Comparison of ENCODE assay signal across 17 cellular contexts in the genomic region with DNA sequence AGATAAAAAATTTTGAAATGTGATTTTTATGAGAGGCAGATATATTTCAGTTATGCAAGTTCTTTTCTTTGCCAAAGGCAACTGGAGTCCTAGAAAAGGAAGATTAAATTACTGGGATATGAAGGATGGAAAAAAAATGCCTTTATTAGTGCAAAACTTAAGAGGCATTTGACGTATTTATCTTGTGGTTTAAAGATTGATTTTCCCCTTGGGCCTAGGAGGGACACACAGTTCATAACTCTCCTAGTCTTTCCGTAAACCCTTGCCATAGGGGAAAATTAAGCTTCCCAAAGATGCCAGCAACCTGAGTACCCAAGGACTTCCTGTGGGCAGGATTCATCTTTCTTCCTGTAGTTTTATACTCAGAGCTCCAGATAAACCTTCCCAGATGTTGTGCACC. TPM values are rescaled to one million over a fixed set of nuclear protein-coding genes. Genes with fewer than 3 reads are reported as not detected.
"Had no signal": no experiment of that assay in that cellular context is flagged by ENCODE, and none has a peak within 500 bp of the region (broad histone marks: within the 10 kb centered on the region; RNA-seq: fewer than 3 reads in every experiment).

No MANE protein-coding gene starts in this region.

- H3K4me3 Mint-ChIP-seq: activated naive CD8-positive, alpha-beta T cell treated with anti-CD3 and anti-CD28 coated beads for 36 hours; activated T-helper 1 cell treated with anti-CD3 and anti-CD28 coated beads, Interleukin-12 subunit alpha, Interleukin-12 subunit beta, Interleukin-2, Interleukin-4 antibody, amounts not matched to agents 30 ng/mL and 10 ng/mL and 1 ng/mL, durations not matched to agents 14 hours and 24 hours and 36 hours; nephron progenitor cell; stimulated activated naive CD8-positive, alpha-beta T cell treated with anti-CD3 and anti-CD28 coated beads, Interleukin-15, amount 100 ng/mL, for 72 hours; T-cell had no signal

- ATAC-seq: activated CD4-positive, CD25-positive, alpha-beta regulatory T cell treated with anti-CD3 and anti-CD28 coated beads, Interleukin-2, amount 50 U/mL, for 24 hours; foreskin keratinocyte; lower lobe of right lung; stimulated activated naive CD8-positive, alpha-beta T cell treated with anti-CD3 and anti-CD28 coated beads, Interleukin-15, amount 100 ng/mL, for 72 hours; T-cell had no signal

- H3K9me3 Mint-ChIP-seq: activated naive CD8-positive, alpha-beta T cell treated with anti-CD3 and anti-CD28 coated beads for 36 hours; activated T-helper 1 cell treated with anti-CD3 and anti-CD28 coated beads, Interleukin-12 subunit alpha, Interleukin-12 subunit beta, Interleukin-2, Interleukin-4 antibody, amounts not matched to agents 30 ng/mL and 10 ng/mL and 1 ng/mL, durations not matched to agents 14 hours and 24 hours and 36 hours; nephron progenitor cell; stimulated activated naive CD8-positive, alpha-beta T cell treated with anti-CD3 and anti-CD28 coated beads, Interleukin-15, amount 100 ng/mL, for 72 hours; T-cell had no signal

- DNase-seq: activated CD4-positive, alpha-beta T cell treated with anti-CD3 and anti-CD28 coated beads, Interleukin-2, amount 50 U/mL, for 1 hour; activated CD8-positive, alpha-beta memory T cell treated with anti-CD3 and anti-CD28 coated beads for 24 hours; activated naive CD8-positive, alpha-beta T cell treated with anti-CD3 and anti-CD28 coated beads for 36 hours; brain microvascular endothelial cell; foreskin keratinocyte; head of caudate nucleus; lower lobe of right lung; nephron progenitor cell; small intestine; stimulated activated naive CD8-positive, alpha-beta T cell treated with anti-CD3 and anti-CD28 coated beads, Interleukin-15, amount 100 ng/mL, for 72 hours; T-cell; T-helper 9 cell had no signal

- H3K27ac Mint-ChIP-seq: activated naive CD8-positive, alpha-beta T cell treated with anti-CD3 and anti-CD28 coated beads for 36 hours; activated T-helper 1 cell treated with anti-CD3 and anti-CD28 coated beads, Interleukin-12 subunit alpha, Interleukin-12 subunit beta, Interleukin-2, Interleukin-4 antibody, amounts not matched to agents 30 ng/mL and 10 ng/mL and 1 ng/mL, durations not matched to agents 14 hours and 24 hours and 36 hours; nephron progenitor cell; T-cell had no signal

- H3K4me3 ChIP-seq: lower lobe of right lung, thoracic aorta had no signal

- H3K27me3 ChIP-seq: brain microvascular endothelial cell had no signal

- H3K36me3 Mint-ChIP-seq: activated naive CD8-positive, alpha-beta T cell treated with anti-CD3 and anti-CD28 coated beads for 36 hours; T-cell had no signal

- H3K27ac ChIP-seq: brain microvascular endothelial cell, foreskin keratinocyte, lower lobe of right lung had no signal

- H3K36me3 ChIP-seq: brain microvascular endothelial cell, lower lobe of right lung, thoracic aorta had no signal

- H3K9me3 ChIP-seq: lower lobe of right lung, thoracic aorta had no signal

RNA-seq across cellular contexts. Expression of a gene that starts 3.2 kb away (rescaled TPM):
- total RNA-seq: activated naive CD8-positive, alpha-beta T cell treated with anti-CD3 and anti-CD28 coated beads for 36 hours; dermis microvascular lymphatic vessel endothelial cell; SK-MEL-5 had no signal
